In genomic region chr10:24642921-24643678, GRCh38 we compare ENCODE assay signal across 8 cellular contexts.
DNase-seq lines count a peak whose midpoint lies in the region; ATAC-seq, FAIRE-seq and TF ChIP-seq lines count a peak whose summit lies in the region.

No MANE protein-coding gene starts in this region.

- no peak for TF ChIP-seq POLR2A in GM12892 (IDR thresholded peaks at IDR 0.05; ENCODE audit: low read depth, low read length)

- ATAC-seq in HG02623 (IDR thresholded peaks at IDR 0.05; ENCODE audit: unreplicated experiment) (peak; percentile 88), naive B cell (ENCODE audit: low read depth in 2 of 2) (peak; percentile 33 to 41)

- DNase-seq in AG08396 (ENCODE audit: low spot score), result peak; percentile 69
- DNase-seq in GM12892 (ENCODE audit: insufficient read length), result no peak
- DNase-seq in MV-4-11 (lab: John Stamatoyannopoulos, UW), result peak; percentile 57
- peak; percentile 69 for DNase-seq in SK-MEL-5 (ENCODE audit: low read depth, low spot score)
- peak; percentile 61 for DNase-seq in epithelial cell of prostate (ENCODE audit: low read depth, low spot score)
- peak; percentile 12 for DNase-seq in naive B cell
- no peak for DNase-seq in stimulated activated CD4-positive, alpha-beta T cell treated with anti-CD3 and anti-CD28 coated beads, Interleukin-4, amount 100 ng/mL, for 1 hour

- H3K36me3 Mint-ChIP-seq in naive B cell, result no peaks in the 10 kb centered on the region

- no peaks in the 10 kb centered on the region for H3K9me3 Mint-ChIP-seq in naive B cell

- no peaks in the 10 kb centered on the region for H3K4me1 Mint-ChIP-seq in naive B cell

- peak; percentile 96 for FAIRE-seq in GM12892 (lab: Jason Lieb, UNC)

- peaks cover 0 to 4% (median 0%) of the 10 kb centered on the region in 3 donors for H3K27me3 Mint-ChIP-seq in naive B cell

- in situ Hi-C loops in SK-MEL-5 (cut with HindIII; ENCODE audit: low pct_unique_long_range_greater_than_20kb, low sequenced_read_pairs), result no loop called here

- H3K4me3 Mint-ChIP-seq in naive B cell, result no peak overlapping the region

- peak overlapping the region; percentile 51 for H3K27ac ChIP-seq in epithelial cell of prostate

- H3K27ac Mint-ChIP-seq in naive B cell, result no peak overlapping the region

Comparison
In these comparisons a context has a peak if more than half of its experiments do, and no peak if none do; other contexts are left out.
1. DNase-seq: peak in AG08396 (single experiment), MV-4-11 (single experiment), SK-MEL-5 (single experiment), epithelial cell of prostate (single experiment) and naive B cell (single experiment); none in GM12892 (single experiment) and stimulated activated CD4-positive, alpha-beta T cell treated with anti-CD3 and anti-CD28 coated beads, Interleukin-4, amount 100 ng/mL, for 1 hour (single experiment).